24 cellular contexts compared by ENCODE assay signal in genomic region chr22:49370841-49371301, GRCh38.
DNase-seq lines count a peak whose midpoint lies in the region; ATAC-seq and TF ChIP-seq lines count a peak whose summit lies in the region.
"Had no signal": no experiment of that assay in that cellular context is flagged by ENCODE, and none has a peak within 500 bp of the region (broad histone marks: within the 10 kb centered on the region; RNA-seq: fewer than 3 reads in every experiment).

No MANE protein-coding gene starts in this region.

- ATAC-seq in activated CD8-positive, alpha-beta T cell treated with anti-CD3 and anti-CD28 coated beads, Interleukin-2, amount 10 ng/mL, durations not matched to agents 7 days and 5 days, result no peak
- ATAC-seq: activated CD4-positive, CD25-positive, alpha-beta regulatory T cell treated with anti-CD3 and anti-CD28 coated beads, Interleukin-2, amount 50 U/mL, for 24 hours had no signal

- H3K27ac Mint-ChIP-seq in type B pancreatic cell (no peak overlapping the region), nephron progenitor cell (no peak overlapping the region)
- H3K27ac Mint-ChIP-seq in activated CD8-positive, alpha-beta T cell treated with anti-CD3 and anti-CD28 coated beads, Interleukin-2, amount 10 ng/mL, durations not matched to agents 7 days and 5 days, result no peak overlapping the region
- H3K27ac Mint-ChIP-seq: activated CD4-positive, alpha-beta memory T cell treated with anti-CD3 and anti-CD28 coated beads for 36 hours; activated T-cell treated with anti-CD3 and anti-CD28 coated beads, Interleukin-2, amount 50 U/mL, for 24 hours; CD4-positive, alpha-beta memory T cell had no signal

- CTCF ChIA-PET in activated CD8-positive, alpha-beta T cell treated with anti-CD3 and anti-CD28 coated beads, Interleukin-2, amount 10 ng/mL, durations not matched to agents 7 days and 5 days (lab: Charles Lee), result no interaction called here

- TF ChIP-seq CTCF in colonic mucosa (IDR thresholded peaks at IDR 0.05), result no peak
- TF ChIP-seq CTCF in type B pancreatic cell (conservative IDR thresholded peaks at IDR 0.05), result no peak
- no peak for TF ChIP-seq CTCF in nephron progenitor cell (IDR thresholded peaks at IDR 0.05)

- intact Hi-C loops in colonic mucosa (cut with DNase I), result no loop called here

- H3K27me3 Mint-ChIP-seq in type B pancreatic cell (peaks cover 9% of the 10 kb centered on the region), nephron progenitor cell (ENCODE audit: low read depth, poor library complexity) (peaks cover 8% of the 10 kb centered on the region)
- H3K27me3 Mint-ChIP-seq in activated CD8-positive, alpha-beta T cell treated with anti-CD3 and anti-CD28 coated beads, Interleukin-2, amount 10 ng/mL, durations not matched to agents 7 days and 5 days (ENCODE audit: low read depth), result peaks cover 2% of the 10 kb centered on the region

- H3K36me3 Mint-ChIP-seq in type B pancreatic cell (no peaks in the 10 kb centered on the region), nephron progenitor cell (ENCODE audit: low read depth) (no peaks in the 10 kb centered on the region)
- H3K36me3 Mint-ChIP-seq in activated CD8-positive, alpha-beta T cell treated with anti-CD3 and anti-CD28 coated beads, Interleukin-2, amount 10 ng/mL, durations not matched to agents 7 days and 5 days (ENCODE audit: low read depth), result no peaks in the 10 kb centered on the region
- H3K36me3 Mint-ChIP-seq: activated CD4-positive, alpha-beta memory T cell treated with anti-CD3 and anti-CD28 coated beads for 36 hours; CD4-positive, alpha-beta memory T cell had no signal

- no peaks in the 10 kb centered on the region for H3K9me3 ChIP-seq in colonic mucosa
- H3K9me3 ChIP-seq: prostate gland, thoracic aorta had no signal

- H3K4me3 Mint-ChIP-seq in type B pancreatic cell, result no peak overlapping the region
- no peak overlapping the region for H3K4me3 Mint-ChIP-seq in nephron progenitor cell
- H3K4me3 Mint-ChIP-seq in activated CD8-positive, alpha-beta T cell treated with anti-CD3 and anti-CD28 coated beads, Interleukin-2, amount 10 ng/mL, durations not matched to agents 7 days and 5 days, result no peak overlapping the region
- H3K4me3 Mint-ChIP-seq: activated CD4-positive, alpha-beta memory T cell treated with anti-CD3 and anti-CD28 coated beads for 36 hours; activated T-cell treated with anti-CD3 and anti-CD28 coated beads, Interleukin-2, amount 50 U/mL, for 24 hours; CD4-positive, alpha-beta memory T cell had no signal

- no peak overlapping the region for H3K27ac ChIP-seq in colonic mucosa
- H3K27ac ChIP-seq: epithelial cell of prostate, prostate gland, thoracic aorta had no signal

- H3K9me3 Mint-ChIP-seq in type B pancreatic cell (no peaks in the 10 kb centered on the region), nephron progenitor cell (no peaks in the 10 kb centered on the region)
- H3K9me3 Mint-ChIP-seq in activated CD8-positive, alpha-beta T cell treated with anti-CD3 and anti-CD28 coated beads, Interleukin-2, amount 10 ng/mL, durations not matched to agents 7 days and 5 days (ENCODE audit: insufficient read depth), result no peaks in the 10 kb centered on the region
- H3K9me3 Mint-ChIP-seq: activated CD4-positive, alpha-beta memory T cell treated with anti-CD3 and anti-CD28 coated beads for 36 hours; activated T-cell treated with anti-CD3 and anti-CD28 coated beads, Interleukin-2, amount 50 U/mL, for 24 hours had no signal

- no peaks in the 10 kb centered on the region for H3K36me3 ChIP-seq in colonic mucosa
- H3K36me3 ChIP-seq: prostate gland, thoracic aorta had no signal

- no peaks in the 10 kb centered on the region for H3K4me1 ChIP-seq in colonic mucosa
- H3K4me1 ChIP-seq: prostate gland had no signal

- no peaks in the 10 kb centered on the region for H3K27me3 ChIP-seq in colonic mucosa

- H3K4me1 Mint-ChIP-seq in type B pancreatic cell (ENCODE audit: unreplicated experiment) (no peaks in the 10 kb centered on the region), nephron progenitor cell (peaks cover 14% of the 10 kb centered on the region)
- no peaks in the 10 kb centered on the region for H3K4me1 Mint-ChIP-seq in activated CD8-positive, alpha-beta T cell treated with anti-CD3 and anti-CD28 coated beads, Interleukin-2, amount 10 ng/mL, durations not matched to agents 7 days and 5 days (ENCODE audit: low read depth)
- H3K4me1 Mint-ChIP-seq: CD4-positive, alpha-beta memory T cell had no signal

- POLR2A ChIA-PET in activated CD8-positive, alpha-beta T cell treated with anti-CD3 and anti-CD28 coated beads, Interleukin-2, amount 10 ng/mL, durations not matched to agents 7 days and 5 days (lab: Charles Lee), result no interaction called here

- no peak overlapping the region for H3K9ac ChIP-seq in colonic mucosa (ENCODE audit: low read depth in 2 of 2, low read length in 2 of 2)

- DNase-seq in activated CD8-positive, alpha-beta memory T cell treated with anti-CD3 and anti-CD28 coated beads for 24 hours, result peak; percentile 47
- no peak for DNase-seq in activated CD8-positive, alpha-beta memory T cell treated with anti-CD3 and anti-CD28 coated beads, Interleukin-2, amount 50 U/mL, for 4 hours
- DNase-seq in colonic mucosa (peak; percentile 4), mesenteric fat pad (ENCODE audit: low spot score) (peak; percentile 87), type B pancreatic cell (ENCODE audit: extremely low spot score, unreplicated experiment) (peak; percentile 32), nephron progenitor cell (no peak), HUDEP-2 (lab: John Stamatoyannopoulos, UW; ENCODE audit: unreplicated experiment in 76 of 76) (no peak)
- DNase-seq in activated CD8-positive, alpha-beta T cell treated with anti-CD3 and anti-CD28 coated beads, Interleukin-2, amount 10 ng/mL, durations not matched to agents 7 days and 5 days, result no peak
- DNase-seq: 8988T; activated CD4-positive, alpha-beta memory T cell treated with anti-CD3 and anti-CD28 coated beads for 36 hours; activated naive CD4-positive, alpha-beta T cell; CD4-positive, alpha-beta memory T cell; cerebellar nuclear complex; EL; IMR-90; NCI-H1092 treated with DMSO at 0.1 percent for 48 hours; NCI-H187; NCI-H69; stimulated activated naive CD4-positive, alpha-beta T cell treated with Interleukin-2 at 50 U/mL for 16 hours had no signal

- no peak overlapping the region for H3K4me3 ChIP-seq in colonic mucosa
- H3K4me3 ChIP-seq: prostate gland, thoracic aorta had no signal

Comparison
In these comparisons a context has a peak if more than half of its experiments do, and no peak if none do; other contexts are left out.
1. DNase-seq: peak in activated CD8-positive, alpha-beta memory T cell treated with anti-CD3 and anti-CD28 coated beads for 24 hours (single experiment), colonic mucosa (single experiment), mesenteric fat pad (single experiment) and type B pancreatic cell (single experiment); none in activated CD8-positive, alpha-beta memory T cell treated with anti-CD3 and anti-CD28 coated beads, Interleukin-2, amount 50 U/mL, for 4 hours (single experiment), nephron progenitor cell (single experiment), HUDEP-2 (0 of 76) and activated CD8-positive, alpha-beta T cell treated with anti-CD3 and anti-CD28 coated beads, Interleukin-2, amount 10 ng/mL, durations not matched to agents 7 days and 5 days (single experiment).